Comparison of ENCODE assay signal across 16 cellular contexts in genomic region chr3:14438262-14438661, GRCh38. TPM values are rescaled to one million over a fixed set of nuclear protein-coding genes. Genes with fewer than 3 reads are reported as not detected.
A peak's percentile ranks its signal among the peaks of the same experiment; 100 is the strongest.
DNase-seq lines count a peak whose midpoint lies in the region; ATAC-seq and TF ChIP-seq lines count a peak whose summit lies in the region.
"Had no signal": no experiment of that assay in that cellular context is flagged by ENCODE, and none has a peak within 500 bp of the region (broad histone marks: within the 10 kb centered on the region; RNA-seq: fewer than 3 reads in every experiment).

No MANE protein-coding gene starts in this region.

- H3K27ac ChIP-seq in GM23338 (ENCODE audit: low read depth) (0 out of 2 replicates have a peak overlapping the region, but pooled peaks have one; percentile 26), OCI-LY3 (ENCODE audit: low read length) (peak overlapping the region; percentile 94)
- H3K27ac ChIP-seq: PC-9 had no signal

- peaks cover 81% of the 10 kb centered on the region for H3K79me2 ChIP-seq in GM23338 (replicated peaks; ENCODE audit: insufficient read depth)
- H3K79me2 ChIP-seq in OCI-LY3 (ENCODE audit: low read length): peaks cover 98% of the 10 kb centered on the region

- DNase-seq in GM23338 (ENCODE audit: low spot score) (no peak), NCI-H1436 treated with DMSO at 0.1 percent for 48 hours (lab: John Stamatoyannopoulos, UW) (no peak), DMS79 treated with DMSO at 0.1 percent for 48 hours (lab: John Stamatoyannopoulos, UW) (no peak), ecto neural progenitor cell (ENCODE audit: low spot score) (no peak)
- no peak for DNase-seq in effector memory CD8-positive, alpha-beta T cell
- DNase-seq: Calu3; CD4-positive, alpha-beta T cell; MV-4-11; NCI-H1417 treated with DMSO at 0.1 percent for 48 hours; NCI-H2171; NCI-H446 treated with DMSO at 0.1 percent for 48 hours; NCI-H748 treated with DMSO at 0.1 percent for 48 hours; PC-9 had no signal

- H3K4me1 ChIP-seq in GM23338 (ENCODE audit: insufficient read depth) (0 out of 2 replicates have a peak, but pooled peaks cover 4% of the 10 kb centered on the region), OCI-LY3 (ENCODE audit: low read length) (peaks cover 81% of the 10 kb centered on the region)
- H3K4me1 ChIP-seq: HAP-1 had no signal

- H3F3A ChIP-seq in GM23338 (replicated peaks; ENCODE audit: low read depth): no peaks in the 10 kb centered on the region

- ATAC-seq in GM23338: no peak
- no peak for ATAC-seq in effector memory CD8-positive, alpha-beta T cell (replicated peaks)
- ATAC-seq in stimulated activated memory B cell treated with anti-CD40 and anti-IgM and Interleukin-4, amounts not matched to agents 10 μg/mL and 1 μg/mL and 100 μg/mL, for 72 hours: no peak

- H3K4me1 Mint-ChIP-seq in GM23338: peaks cover 29% of the 10 kb centered on the region
- peaks cover 46 to 47% of the 10 kb centered on the region in 2 donors for H3K4me1 Mint-ChIP-seq in effector memory CD8-positive, alpha-beta T cell (ENCODE audit: low read depth in 2 of 2)
- H3K4me1 Mint-ChIP-seq in stimulated activated memory B cell treated with anti-CD40 and anti-IgM and Interleukin-4, amounts not matched to agents 10 μg/mL and 1 μg/mL and 100 μg/mL, for 72 hours: peaks cover 73% of the 10 kb centered on the region

- no peak overlapping the region for H3K4me2 ChIP-seq in GM23338
- peak overlapping the region; percentile 95 for H3K4me2 ChIP-seq in OCI-LY3 (ENCODE audit: low read length)
- H3K4me2 ChIP-seq: PC-9 had no signal

- TF ChIP-seq CTCF in GM23338 (conservative IDR thresholded peaks at IDR 0.05; ENCODE audit: low read depth in 2 of 2) (no peak), OCI-LY3 (IDR thresholded peaks at IDR 0.05; ENCODE audit: low read depth, low read length) (no peak)

- peaks cover 7% of the 10 kb centered on the region for H3K27me3 Mint-ChIP-seq in GM23338 (ENCODE audit: insufficient read depth, low read depth, poor library complexity)
- no peaks in the 10 kb centered on the region for H3K27me3 Mint-ChIP-seq in effector memory CD8-positive, alpha-beta T cell
- no peaks in the 10 kb centered on the region for H3K27me3 Mint-ChIP-seq in stimulated activated memory B cell treated with anti-CD40 and anti-IgM and Interleukin-4, amounts not matched to agents 10 μg/mL and 1 μg/mL and 100 μg/mL, for 72 hours
- H3K27me3 Mint-ChIP-seq: CD4-positive, alpha-beta T cell had no signal

- H3K9me2 ChIP-seq in GM23338 (ENCODE audit: insufficient read depth): no peaks in the 10 kb centered on the region

- H3K36me3 Mint-ChIP-seq in GM23338 (ENCODE audit: low read depth): peaks cover 3% of the 10 kb centered on the region; the same call in 1 of the 3 replicates
- H3K36me3 Mint-ChIP-seq in effector memory CD8-positive, alpha-beta T cell (ENCODE audit: insufficient read depth): peaks cover 17% of the 10 kb centered on the region
- H3K36me3 Mint-ChIP-seq in stimulated activated memory B cell treated with anti-CD40 and anti-IgM and Interleukin-4, amounts not matched to agents 10 μg/mL and 1 μg/mL and 100 μg/mL, for 72 hours: peaks cover 7% of the 10 kb centered on the region

- H2AFZ ChIP-seq in GM23338 (no peak overlapping the region), OCI-LY3 (ENCODE audit: low read depth, low read length) (no peak overlapping the region)
- H2AFZ ChIP-seq: PC-9 had no signal

- H3K4me3 ChIP-seq in GM23338 (no peak overlapping the region), OCI-LY3 (ENCODE audit: low read length) (peak overlapping the region; percentile 64; the same call in 1 of the 2 replicates)
- H3K4me3 ChIP-seq: HAP-1, PC-9 had no signal

- H4K20me1 ChIP-seq in GM23338 (replicated peaks; ENCODE audit: insufficient read depth) (peaks cover 55% of the 10 kb centered on the region), OCI-LY3 (ENCODE audit: insufficient read depth, low read length) (no peaks in the 10 kb centered on the region)

- no peaks in the 10 kb centered on the region for H3K27me3 ChIP-seq in GM23338 (ENCODE audit: insufficient read depth)
- H3K27me3 ChIP-seq in OCI-LY3 (ENCODE audit: low read depth, low read length): no peaks in the 10 kb centered on the region

- no peaks in the 10 kb centered on the region for H3K9me3 ChIP-seq in OCI-LY3 (ENCODE audit: insufficient read depth, low read length)
- H3K9me3 ChIP-seq: HAP-1 had no signal

- H3K9me3 Mint-ChIP-seq in GM23338: no peaks in the 10 kb centered on the region; the same call in 2 of the 3 replicates
- H3K9me3 Mint-ChIP-seq in effector memory CD8-positive, alpha-beta T cell: no peaks in the 10 kb centered on the region
- no peaks in the 10 kb centered on the region for H3K9me3 Mint-ChIP-seq in stimulated activated memory B cell treated with anti-CD40 and anti-IgM and Interleukin-4, amounts not matched to agents 10 μg/mL and 1 μg/mL and 100 μg/mL, for 72 hours
- H3K9me3 Mint-ChIP-seq: CD4-positive, alpha-beta T cell had no signal

- H3K9ac ChIP-seq in OCI-LY3 (ENCODE audit: low read length): peak overlapping the region; percentile 76; the same call in 1 of the 2 replicates

- peaks cover 5% of the 10 kb centered on the region; the same call in 1 of the 2 replicates for H3K36me3 ChIP-seq in GM23338 (ENCODE audit: insufficient read depth)
- H3K36me3 ChIP-seq in OCI-LY3 (replicated peaks; ENCODE audit: low read depth, low read length): peaks cover 26% of the 10 kb centered on the region
- H3K36me3 ChIP-seq: HAP-1 had no signal

- H3K4me3 Mint-ChIP-seq in GM23338: no peak overlapping the region
- H3K4me3 Mint-ChIP-seq in effector memory CD8-positive, alpha-beta T cell: no peak overlapping the region
- H3K4me3 Mint-ChIP-seq in stimulated activated memory B cell treated with anti-CD40 and anti-IgM and Interleukin-4, amounts not matched to agents 10 μg/mL and 1 μg/mL and 100 μg/mL, for 72 hours: no peak overlapping the region
- H3K4me3 Mint-ChIP-seq: CD4-positive, alpha-beta T cell had no signal

- H3K27ac Mint-ChIP-seq in GM23338: no peak overlapping the region
- H3K27ac Mint-ChIP-seq in effector memory CD8-positive, alpha-beta T cell: peak overlapping the region; percentile 71 to 84
- peak overlapping the region; percentile 92 for H3K27ac Mint-ChIP-seq in stimulated activated memory B cell treated with anti-CD40 and anti-IgM and Interleukin-4, amounts not matched to agents 10 μg/mL and 1 μg/mL and 100 μg/mL, for 72 hours
- H3K27ac Mint-ChIP-seq: CD4-positive, alpha-beta T cell had no signal

TF ChIP-seq in GM23338, 12 proteins besides CTCF, POLR2A, EP300 and RAD21 (continues in another document):
- TF ChIP-seq, protein P1, sequence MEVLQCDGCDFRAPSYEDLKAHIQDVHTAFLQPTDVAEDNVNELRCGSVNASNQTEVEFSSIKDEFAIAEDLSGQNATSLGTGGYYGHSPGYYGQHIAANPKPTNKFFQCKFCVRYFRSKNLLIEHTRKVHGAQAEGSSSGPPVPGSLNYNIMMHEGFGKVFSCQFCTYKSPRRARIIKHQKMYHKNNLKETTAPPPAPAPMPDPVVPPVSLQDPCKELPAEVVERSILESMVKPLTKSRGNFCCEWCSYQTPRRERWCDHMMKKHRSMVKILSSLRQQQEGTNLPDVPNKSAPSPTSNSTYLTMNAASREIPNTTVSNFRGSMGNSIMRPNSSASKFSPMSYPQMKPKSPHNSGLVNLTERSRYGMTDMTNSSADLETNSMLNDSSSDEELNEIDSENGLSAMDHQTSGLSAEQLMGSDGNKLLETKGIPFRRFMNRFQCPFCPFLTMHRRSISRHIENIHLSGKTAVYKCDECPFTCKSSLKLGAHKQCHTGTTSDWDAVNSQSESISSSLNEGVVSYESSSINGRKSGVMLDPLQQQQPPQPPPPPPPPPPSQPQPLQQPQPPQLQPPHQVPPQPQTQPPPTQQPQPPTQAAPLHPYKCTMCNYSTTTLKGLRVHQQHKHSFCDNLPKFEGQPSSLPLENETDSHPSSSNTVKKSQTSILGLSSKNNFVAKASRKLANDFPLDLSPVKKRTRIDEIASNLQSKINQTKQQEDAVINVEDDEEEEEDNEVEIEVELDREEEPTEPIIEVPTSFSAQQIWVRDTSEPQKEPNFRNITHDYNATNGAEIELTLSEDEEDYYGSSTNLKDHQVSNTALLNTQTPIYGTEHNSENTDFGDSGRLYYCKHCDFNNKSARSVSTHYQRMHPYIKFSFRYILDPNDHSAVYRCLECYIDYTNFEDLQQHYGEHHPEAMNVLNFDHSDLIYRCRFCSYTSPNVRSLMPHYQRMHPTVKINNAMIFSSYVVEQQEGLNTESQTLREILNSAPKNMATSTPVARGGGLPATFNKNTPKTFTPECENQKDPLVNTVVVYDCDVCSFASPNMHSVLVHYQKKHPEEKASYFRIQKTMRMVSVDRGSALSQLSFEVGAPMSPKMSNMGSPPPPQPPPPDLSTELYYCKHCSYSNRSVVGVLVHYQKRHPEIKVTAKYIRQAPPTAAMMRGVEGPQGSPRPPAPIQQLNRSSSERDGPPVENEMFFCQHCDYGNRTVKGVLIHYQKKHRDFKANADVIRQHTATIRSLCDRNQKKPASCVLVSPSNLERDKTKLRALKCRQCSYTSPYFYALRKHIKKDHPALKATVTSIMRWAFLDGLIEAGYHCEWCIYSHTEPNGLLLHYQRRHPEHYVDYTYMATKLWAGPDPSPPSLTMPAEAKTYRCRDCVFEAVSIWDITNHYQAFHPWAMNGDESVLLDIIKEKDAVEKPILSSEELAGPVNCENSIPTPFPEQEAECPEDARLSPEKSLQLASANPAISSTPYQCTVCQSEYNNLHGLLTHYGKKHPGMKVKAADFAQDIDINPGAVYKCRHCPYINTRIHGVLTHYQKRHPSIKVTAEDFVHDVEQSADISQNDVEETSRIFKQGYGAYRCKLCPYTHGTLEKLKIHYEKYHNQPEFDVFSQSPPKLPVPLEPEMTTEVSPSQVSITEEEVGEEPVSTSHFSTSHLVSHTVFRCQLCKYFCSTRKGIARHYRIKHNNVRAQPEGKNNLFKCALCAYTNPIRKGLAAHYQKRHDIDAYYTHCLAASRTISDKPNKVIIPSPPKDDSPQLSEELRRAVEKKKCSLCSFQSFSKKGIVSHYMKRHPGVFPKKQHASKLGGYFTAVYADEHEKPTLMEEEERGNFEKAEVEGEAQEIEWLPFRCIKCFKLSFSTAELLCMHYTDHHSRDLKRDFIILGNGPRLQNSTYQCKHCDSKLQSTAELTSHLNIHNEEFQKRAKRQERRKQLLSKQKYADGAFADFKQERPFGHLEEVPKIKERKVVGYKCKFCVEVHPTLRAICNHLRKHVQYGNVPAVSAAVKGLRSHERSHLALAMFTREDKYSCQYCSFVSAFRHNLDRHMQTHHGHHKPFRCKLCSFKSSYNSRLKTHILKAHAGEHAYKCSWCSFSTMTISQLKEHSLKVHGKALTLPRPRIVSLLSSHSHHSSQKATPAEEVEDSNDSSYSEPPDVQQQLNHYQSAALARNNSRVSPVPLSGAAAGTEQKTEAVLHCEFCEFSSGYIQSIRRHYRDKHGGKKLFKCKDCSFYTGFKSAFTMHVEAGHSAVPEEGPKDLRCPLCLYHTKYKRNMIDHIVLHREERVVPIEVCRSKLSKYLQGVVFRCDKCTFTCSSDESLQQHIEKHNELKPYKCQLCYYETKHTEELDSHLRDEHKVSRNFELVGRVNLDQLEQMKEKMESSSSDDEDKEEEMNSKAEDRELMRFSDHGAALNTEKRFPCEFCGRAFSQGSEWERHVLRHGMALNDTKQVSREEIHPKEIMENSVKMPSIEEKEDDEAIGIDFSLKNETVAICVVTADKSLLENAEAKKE (CRISPR knock-in tag; IDR thresholded peaks at IDR 0.05): no peak
- TF ChIP-seq NANOG (IDR thresholded peaks at IDR 0.05; ENCODE audit: borderline replicate concordance): no peak

RNA-seq across cellular contexts. Expression of gene SLC6A6, which starts 35.9 kb away (rescaled TPM):
- total RNA-seq in GM23338 (2014; rRNA removed; shearing (Covaris generic)): 142 and 150 TPM in 2 replicates
- polyA plus RNA-seq in GM23338 (2016; fragmentation: Nextera tagmentation; extraction: Ambion mirVana): 27.5 and 31.6 TPM in 2 replicates
